10 cellular contexts compared by ENCODE assay signal in genomic region chr2:131209030-131209772, GRCh38. TPM values are rescaled to one million over a fixed set of nuclear protein-coding genes. Genes with fewer than 3 reads are reported as not detected.
DNase-seq lines count a peak whose midpoint lies in the region; ATAC-seq, FAIRE-seq and TF ChIP-seq lines count a peak whose summit lies in the region.
"Not testable (repeated sequence)": the region's sequence is repeated elsewhere in the genome, so short reads cannot be mapped to it uniquely, and the experiment has no call there.
"Had no signal": no experiment of that assay in that cellular context is flagged by ENCODE, and none has a peak within 500 bp of the region (broad histone marks: within the 10 kb centered on the region; RNA-seq: fewer than 3 reads in every experiment).

Gene POTEE, plus strand, starts transcription at chr2:131209536. Its CDS starts 8,867 bp downstream, at chr2:131218403.

- H3K23me2 ChIP-seq in H9 (ENCODE audit: insufficient read length, low read depth, low read length, poor library complexity, severe bottlenecking); H1 (ENCODE audit: low read depth, low read length): not testable (repeated sequence)

- not testable (repeated sequence) for H3K56ac ChIP-seq in H9 (ENCODE audit: insufficient read length, low read depth, low read length); H1 (replicated peaks; ENCODE audit: insufficient read length, low read depth, low read length)

- peak within 1 kb of the TSS; percentile 41 for H3K4me3 ChIP-seq in Caco-2 (ENCODE audit: low read depth, low read length)
- peak within 1 kb of the TSS in 2 of 4 experiments; percentile 45 to 51; a peak in 4 of 8 replicates for H3K4me3 ChIP-seq in H1 (ENCODE audit: extremely low read depth in 1 of 4, insufficient read depth in 2 of 4, low read depth in 3 of 4, low read length in 4 of 4)
- H3K4me3 ChIP-seq in HepG2 (replicated peaks in 1 of 3; ENCODE audit: insufficient read depth in 1 of 3, low read depth in 2 of 3, low read length in 3 of 3), result peak within 1 kb of the TSS in 2 of 3 experiments; percentile 34 to 37; a peak in 3 of 6 replicates
- peak within 1 kb of the TSS; percentile 67 for H3K4me3 ChIP-seq in neuron (ENCODE audit: low read length)
- peak within 1 kb of the TSS; percentile 12 to 34 for H3K4me3 ChIP-seq in testis

- H3K9me3 Mint-ChIP-seq in Caco-2 (ENCODE audit: unreplicated experiment); H9: not testable (repeated sequence)

- not testable (repeated sequence) for BruUV-seq in Caco-2 (replicated peaks; lab: Mats Ljungman, UMichigan); HepG2 (replicated peaks; lab: Mats Ljungman, UMichigan)

- H4K5ac ChIP-seq in H9 (ENCODE audit: insufficient read length, low read depth, low read length); H1 (ENCODE audit: insufficient read length, low read depth, low read length): not testable (repeated sequence)

- not testable (repeated sequence) for TF ChIP-seq RAD21 in H1 (IDR thresholded peaks at IDR 0.05 in 1 of 2, conservative IDR thresholded peaks at IDR 0.05 in 1 of 2; ENCODE audit: low read depth in 2 of 2, low read length in 2 of 2); HepG2 (CRISPR knock-in tag; IDR thresholded peaks at IDR 0.05)

- not testable (repeated sequence) for H2AK5ac ChIP-seq in H9 (ENCODE audit: insufficient read length, low read length); H1 (ENCODE audit: low read depth, low read length)

- H4K91ac ChIP-seq in H9 (ENCODE audit: insufficient read length, low read depth, low read length); H1 (replicated peaks; ENCODE audit: insufficient read length, low read length): not testable (repeated sequence)

- H3K27me3 ChIP-seq in Caco-2 (replicated peaks; ENCODE audit: control insufficient read depth, insufficient read depth, low read length); H9 (ENCODE audit: insufficient read depth, low read length); H1 (replicated peaks in 1 of 4; ENCODE audit: control insufficient read depth in 3 of 4, extremely low read depth in 1 of 4, insufficient read depth in 3 of 4, low read length in 3 of 4); HepG2 (ENCODE audit: control insufficient read depth in 1 of 2, insufficient read depth in 2 of 2, low read length in 2 of 2); neuron (ENCODE audit: insufficient read depth, low read length); testis: not testable (repeated sequence)

- DNase-seq in Caco-2 (peak; percentile 34 to 40), H9 (peak; percentile 27), NCI-H446 treated with DMSO at 0.1 percent for 48 hours (lab: John Stamatoyannopoulos, UW) (peak; percentile 1), NCI-H748 treated with DMSO at 0.1 percent for 48 hours (lab: John Stamatoyannopoulos, UW) (peak; percentile 49), testis (peak; percentile 81)
- not testable (repeated sequence) for DNase-seq in H1 (ENCODE audit: low read depth in 1 of 2, low spot score in 2 of 2); HepG2 (ENCODE audit: low spot score)

- not testable (repeated sequence) for FAIRE-seq in H1 (lab: Jason Lieb, UNC)
- peak; percentile 8 for FAIRE-seq in HepG2 (lab: Jason Lieb, UNC)

- H3K23ac ChIP-seq in H9 (ENCODE audit: insufficient read length, low read depth, low read length); H1 (ENCODE audit: insufficient read length): not testable (repeated sequence)

- CTCF ChIA-PET in Caco-2 (lab: Charles Lee), result interaction anchor here (0.6 kb wide), 1 partner anchor 1080 kb away, joined by 5 read pairs; the partner anchor contains the start of gene POTEF
- CTCF ChIA-PET in H1 (lab: Charles Lee; ENCODE audit: partially characterized antibody); HepG2 (lab: Yijun Ruan, JAX; ENCODE audit: low intra/inter-chr PET ratio, low total read pairs): not testable (repeated sequence)

- H4K8ac ChIP-seq in H9 (replicated peaks; ENCODE audit: insufficient read length, low read depth, low read length), result not testable (repeated sequence)
- 0 out of 2 replicates have a peak within 1 kb of the TSS, but pooled peaks have one; percentile 51 for H4K8ac ChIP-seq in H1 (ENCODE audit: extremely low read depth, insufficient read depth, low read length)

- not testable (repeated sequence) for TF ChIP-seq CTCF in Caco-2 (IDR thresholded peaks at IDR 0.05; ENCODE audit: insufficient read depth in 1 of 2, low read depth in 1 of 2, low read length in 1 of 2, severe bottlenecking in 1 of 2, unreplicated experiment in 1 of 2); H9 (conservative IDR thresholded peaks at IDR 0.05); H1 (IDR thresholded peaks at IDR 0.05; ENCODE audit: control extremely low read depth in 1 of 3, insufficient read depth in 1 of 3, low read depth in 1 of 3, low read length in 3 of 3); HepG2 (CRISPR knock-in tag; IDR thresholded peaks at IDR 0.05); testis (IDR thresholded peaks at IDR 0.05)

- H3K79me2 ChIP-seq in H9 (ENCODE audit: insufficient read depth, low read length); H1 (ENCODE audit: control insufficient read depth in 1 of 2, insufficient read depth in 2 of 2, low read length in 2 of 2); HepG2 (ENCODE audit: insufficient read depth, low read length): not testable (repeated sequence)

- not testable (repeated sequence) for H3T11ph ChIP-seq in H9 (ENCODE audit: low read length)

- TF ChIP-seq EP300 in H1 (IDR thresholded peaks at IDR 0.05; ENCODE audit: borderline replicate concordance in 1 of 2, low read depth in 2 of 2, low read length in 2 of 2); HepG2 (IDR thresholded peaks at IDR 0.05; ENCODE audit: low read depth in 2 of 2, low read length in 2 of 2); HepG2 (CRISPR knock-in tag; IDR thresholded peaks at IDR 0.05; ENCODE audit: borderline replicate concordance): not testable (repeated sequence)

- H2BK5ac ChIP-seq in H9 (ENCODE audit: insufficient read length, low read length); H1 (ENCODE audit: low read depth, low read length): not testable (repeated sequence)

- H3K4me1 Mint-ChIP-seq in Caco-2 (ENCODE audit: low read depth, unreplicated experiment); H9: not testable (repeated sequence)

- WGBS in H9 (ENCODE audit: extremely low coverage, insufficient read length, low lambda C conversion rate), result no CpG with 5 or more reads among the region's 33 CpGs
- 95% methylated on average over 19 of the region's 33 CpGs; no CpG with 5 or more reads in 1 of the 2 experiments for WGBS in H1 (ENCODE audit: extremely low coverage in 1 of 2, insufficient coverage in 1 of 2, insufficient read length in 1 of 2, insufficient replicate concordance in 2 of 2, low coverage in 1 of 2, low lambda C conversion rate in 2 of 2, missing lambda C conversion rate in 1 of 2), 2 experiments
- 75% methylated on average over 33 of the region's 33 CpGs for WGBS in HepG2 (ENCODE audit: low lambda C conversion rate)
- 82 to 86% methylated on average over 15 to 25 of the region's 33 CpGs for WGBS in testis, 2 donors

- not testable (repeated sequence) for H3K36me3 ChIP-seq in Caco-2 (ENCODE audit: control insufficient read depth, insufficient read depth, low read length); H1 (ENCODE audit: control insufficient read depth in 2 of 4, insufficient read depth in 4 of 4, low read length in 3 of 4); HepG2 (replicated peaks in 1 of 2; ENCODE audit: control insufficient read depth in 1 of 2, insufficient read depth in 2 of 2, low read length in 2 of 2); neuron (ENCODE audit: insufficient read depth, low read length); testis (ENCODE audit: low read depth, missing control alignments)

- peak within 1 kb of the TSS; percentile 88 for H3K27ac Mint-ChIP-seq in Caco-2 (ENCODE audit: unreplicated experiment)
- not testable (repeated sequence) for H3K27ac Mint-ChIP-seq in H9

- H3K14ac ChIP-seq in H9 (ENCODE audit: insufficient read depth, low read length); H1 (ENCODE audit: insufficient read length): not testable (repeated sequence)

- not testable (repeated sequence) for H2BK20ac ChIP-seq in H9 (ENCODE audit: low read depth, low read length, poor library complexity, severe bottlenecking); H1 (ENCODE audit: low read length)

- H2AFZ ChIP-seq in H9 (ENCODE audit: low read length); H1 (ENCODE audit: low read length); HepG2 (ENCODE audit: low read length); neuron (ENCODE audit: low read depth, low read length): not testable (repeated sequence)

- not testable (repeated sequence) for H3K4ac ChIP-seq in H9 (ENCODE audit: low read depth, low read length); H1 (replicated peaks; ENCODE audit: insufficient read length, low read depth, low read length)

- H2BK12ac ChIP-seq in H9 (ENCODE audit: insufficient read length, low read depth, low read length); H1 (ENCODE audit: low read depth, low read length): not testable (repeated sequence)

- H3K27ac ChIP-seq in H9 (ENCODE audit: insufficient read length, low read depth, low read length); H1 (ENCODE audit: low read depth, low read length); HepG2 (ENCODE audit: extremely low read length, insufficient read depth, low read length); testis: not testable (repeated sequence)

- TF ChIP-seq POLR2A in H1 (IDR thresholded peaks at IDR 0.05; ENCODE audit: control extremely low read depth in 1 of 2, low read depth in 2 of 2, low read length in 2 of 2); HepG2 (IDR thresholded peaks at IDR 0.05; ENCODE audit: insufficient read depth in 1 of 2, low read depth in 2 of 2, low read length in 2 of 2); testis (IDR thresholded peaks at IDR 0.05): not testable (repeated sequence)

- not testable (repeated sequence) for H2BK120ac ChIP-seq in H9 (ENCODE audit: low read depth, low read length, poor library complexity, severe bottlenecking); H1 (replicated peaks; ENCODE audit: low read depth, low read length)

- not testable (repeated sequence) for H3K9ac ChIP-seq in H9 (ENCODE audit: extremely low read depth, insufficient read length, low read length); HepG2 (ENCODE audit: insufficient read depth, low read depth, low read length)
- H3K9ac ChIP-seq in H1 (replicated peaks in 1 of 4; ENCODE audit: extremely low read depth in 1 of 4, low read depth in 3 of 4, low read length in 3 of 4), result peak within 1 kb of the TSS in 1 of 4 experiments; percentile 54; a peak in 1 of 7 replicates

- H2BK15ac ChIP-seq in H9 (ENCODE audit: low read depth, low read length); H1 (ENCODE audit: low read length): not testable (repeated sequence)

- H3K18ac ChIP-seq in H9 (ENCODE audit: insufficient read length, low read depth, low read length); H1 (ENCODE audit: extremely low read depth, low read length): not testable (repeated sequence)

- H3K27me3 Mint-ChIP-seq in Caco-2 (ENCODE audit: insufficient read depth, unreplicated experiment), result peaks cover 16% of the 10 kb centered on the region
- not testable (repeated sequence) for H3K27me3 Mint-ChIP-seq in H9 (ENCODE audit: low read depth)

- H3K36me3 Mint-ChIP-seq in Caco-2 (ENCODE audit: insufficient read depth, unreplicated experiment); H9 (ENCODE audit: insufficient read depth in 1 of 3, low read depth in 3 of 3): not testable (repeated sequence)

- POLR2A ChIA-PET in Caco-2 (lab: Charles Lee), result interaction anchor here (0.7 kb wide), 1 partner anchor 1080 kb away, joined by 19 read pairs; the partner anchor contains the start of gene POTEF
- POLR2A ChIA-PET in H1 (lab: Charles Lee; ENCODE audit: partially characterized antibody), result interaction anchor here (0.6 kb wide), 2 partner anchors 9 to 1080 kb away, joined by 3 to 9 read pairs; partner anchors contain the start of gene POTEF
- POLR2A ChIA-PET in HepG2 (lab: Yijun Ruan, JAX), result interaction anchor here (0.6 kb wide), 1 partner anchor 1080 kb away, joined by 11 read pairs; the partner anchor contains the start of gene POTEF

- not testable (repeated sequence) for H4K20me1 ChIP-seq in H9 (ENCODE audit: control insufficient read depth, insufficient read depth, insufficient read length); H1 (replicated peaks in 1 of 2; ENCODE audit: control insufficient read depth in 1 of 2, insufficient read depth in 2 of 2, low read length in 2 of 2); HepG2 (ENCODE audit: insufficient read depth, low read length)

- H3K79me1 ChIP-seq in H9 (ENCODE audit: insufficient read depth, low read depth, low read length, poor library complexity, severe bottlenecking); H1 (ENCODE audit: low read depth, low read length): not testable (repeated sequence)

- not testable (repeated sequence) for H3K9me3 ChIP-seq in Caco-2; H9 (ENCODE audit: control insufficient read depth, low read depth, low read length); H1 (ENCODE audit: insufficient read depth in 2 of 2, low read depth in 1 of 2, low read length in 1 of 2); HepG2 (ENCODE audit: low read length); neuron (ENCODE audit: low read length); testis

- not testable (repeated sequence) for H3K4me1 ChIP-seq in Caco-2; H9 (ENCODE audit: insufficient read depth, low read length); H1 (replicated peaks in 1 of 4; ENCODE audit: control insufficient read depth in 3 of 4, insufficient read depth in 4 of 4, low read length in 3 of 4); HepG2 (ENCODE audit: insufficient read depth, low read length); neuron (ENCODE audit: insufficient read depth, low read length); testis

- in situ Hi-C loops in HepG2 (cut with HindIII; ENCODE audit: extremely low pct_ligation_motif_present, low pct_unique_long_range_greater_than_20kb), result not testable (repeated sequence)

- not testable (repeated sequence) for H3K4me2 ChIP-seq in H9 (ENCODE audit: insufficient read depth, insufficient read length, low read length); H1 (ENCODE audit: insufficient read depth in 1 of 2, low read depth in 2 of 2, low read length in 2 of 2)
- H3K4me2 ChIP-seq in HepG2 (ENCODE audit: low read depth, low read length), result peak within 1 kb of the TSS; percentile 27; the same call in 1 of the 2 replicates

- peak; percentile 88 for ATAC-seq in HepG2

- H3K4me3 Mint-ChIP-seq in Caco-2 (ENCODE audit: unreplicated experiment) (peak within 1 kb of the TSS; percentile 82), H9 (peak within 1 kb of the TSS in 1 of 2 experiments; percentile 38; a peak in 1 of 5 replicates)

- intact Hi-C loops in Caco-2 (cut with micrococcal nuclease; ENCODE audit: unreplicated experiment); HepG2 (cut with micrococcal nuclease; ENCODE audit: unreplicated experiment); testis (cut with DNase I; ENCODE audit: low total_unique reads): not testable (repeated sequence)

RNA-seq across cellular contexts. Expression of gene POTEE, which starts in this region (rescaled TPM):
- total RNA-seq in Caco-2 (2022) (7.6 and 8.0 TPM in 2 replicates), H9 (2021) (1.1 and 1.2 TPM in 2 replicates), HepG2 (2016; rRNA removed; fragmentation: Illumina TruSeq; extraction: Trizol) (0.48 and 1.9 TPM in 2 replicates), testis (100 to 1,000 TPM in 1 of 2 donors, 10 to 100 TPM in 1; 67.6 to 127 TPM)
- total RNA-seq in H1 (2021; fragmentation: NEBNext Ultra II Directional; extraction: Animal tissue kit (Norgen Biotek cat#: 25700)), result 0.30 and 0.34 TPM in 2 replicates
- polyA plus RNA-seq in H1 (2011; rRNA removed) (0.41 and 0.44 TPM in 2 replicates), HepG2 (2011; rRNA removed) (0.38 and 0.42 TPM in 2 replicates), testis (ENCODE audit: insufficient read depth, low read depth, low replicate concordance) (6.5 TPM)
- polyA plus RNA-seq in H1 (2011; cell fraction: cytosol; rRNA removed), result 0.45 TPM
- polyA plus RNA-seq in H1 (2011; cell fraction: nucleus; rRNA removed), result 3.7 TPM
- polyA plus RNA-seq in H1 (2012, experiment 1 of 2), result 0.12 to 0.46 TPM (median 0.18 TPM) in 4 replicates
- polyA plus RNA-seq in H1 (2012, experiment 2 of 2), result not detected
- polyA plus RNA-seq in H1 (2013, experiment 1 of 2), result 0.06 TPM
- polyA plus RNA-seq in H1 (2013, experiment 2 of 2), result 0.02 TPM
- 5.7 and 7.6 TPM in 2 replicates for polyA minus RNA-seq in H1 (2011; rRNA and poly(A)+ RNA removed)
- polyA minus RNA-seq in H1 (2011; cell fraction: cytosol; rRNA and poly(A)+ RNA removed), result 2.5 TPM
- polyA minus RNA-seq in H1 (2011; cell fraction: nucleus; rRNA and poly(A)+ RNA removed), result 11.9 TPM
- total RNA-seq in HepG2 (2016; cell fraction: cytosol; rRNA removed; fragmentation: Illumina TruSeq; extraction: Trizol; ENCODE audit: low read depth), result 1.1 and 1.8 TPM in 2 replicates
- total RNA-seq in HepG2 (2016; cell fraction: insoluble cytoplasmic fraction; rRNA removed; fragmentation: Illumina TruSeq; extraction: Trizol), result 0.79 and 1.6 TPM in 2 replicates
- 1.00 and 1.3 TPM in 2 replicates for total RNA-seq in HepG2 (2016; cell fraction: membrane; rRNA removed; fragmentation: Illumina TruSeq; extraction: Trizol)
- 4.4 and 6.0 TPM in 2 replicates for total RNA-seq in HepG2 (2016; cell fraction: nucleus; rRNA removed; fragmentation: Illumina TruSeq; extraction: Trizol)
- 0.04 and 0.06 TPM in 2 replicates for polyA plus RNA-seq in HepG2 (2011; cell fraction: cytosol; rRNA removed)
- 3.4 and 3.5 TPM in 2 replicates for polyA plus RNA-seq in HepG2 (2011; cell fraction: nucleus; rRNA removed)
- polyA plus RNA-seq in HepG2 (2012), result 0.85 and 0.88 TPM in 2 replicates
- not detected in 2 replicates for polyA plus RNA-seq in HepG2 (2016; cell fraction: cytosol; fragmentation: Illumina TruSeq; extraction: Trizol; ENCODE audit: low read depth)
- polyA plus RNA-seq in HepG2 (2016; cell fraction: insoluble cytoplasmic fraction; fragmentation: Illumina TruSeq; extraction: Trizol; ENCODE audit: low read depth), result 0.17 TPM in 1 of 2 replicates, not detected in the other
- polyA plus RNA-seq in HepG2 (2016; cell fraction: membrane; fragmentation: Illumina TruSeq; extraction: Trizol; ENCODE audit: low read depth), result not detected in 2 replicates
- polyA plus RNA-seq in HepG2 (2016; cell fraction: nucleus; fragmentation: Illumina TruSeq; extraction: Trizol; ENCODE audit: insufficient read depth, low read depth), result 2.0 and 2.1 TPM in 2 replicates
- polyA minus RNA-seq in HepG2 (2011; rRNA and poly(A)+ RNA removed; ENCODE audit: low replicate concordance), result 0.37 and 2.6 TPM in 2 replicates
- 0.18 and 1.3 TPM in 2 replicates for polyA minus RNA-seq in HepG2 (2011; cell fraction: cytosol; rRNA and poly(A)+ RNA removed)
- 11.3 and 15.5 TPM in 2 replicates for polyA minus RNA-seq in HepG2 (2011; cell fraction: nucleus; rRNA and poly(A)+ RNA removed)
- total RNA-seq: Peyer's patch had no signal
- polyA plus RNA-seq: AG04450 had no signal
